ENCODE assay signal across 8 cellular contexts in genomic region chr2:19786408-19787058, GRCh38.
DNase-seq lines count a peak whose midpoint lies in the region; ATAC-seq and TF ChIP-seq lines count a peak whose summit lies in the region.

No MANE protein-coding gene starts in this region.

- intact Hi-C loops in PC-9 (cut with micrococcal nuclease; ENCODE audit: unreplicated experiment) (loop anchor here (1.0 to 5.0 kb wide), 4 partner anchors 15 to 446 kb away; no protein-coding TSS in a partner anchor), esophagus muscularis mucosa (cut with DNase I) (no loop called here)

- H2AFZ ChIP-seq in PC-9, result no peak overlapping the region; the same call in 1 of the 2 replicates

- CTCF ChIA-PET in PC-9 (lab: Charles Lee), result interaction anchor here (0.6 to 0.8 kb wide), 2 partner anchors 9 to 42 kb away, joined by 3 read pairs; no protein-coding TSS in a partner anchor

- H3K9me3 ChIP-seq in PC-9 (ENCODE audit: insufficient read depth, low read depth) (no peaks in the 10 kb centered on the region), esophagus muscularis mucosa (no peaks in the 10 kb centered on the region)

- 76% methylated on average over 5 of the region's 5 CpGs for WGBS in esophagus muscularis mucosa

- peak overlapping the region; percentile 100 for H3K27ac ChIP-seq in PC-9
- no peak overlapping the region for H3K27ac ChIP-seq in esophagus muscularis mucosa (replicated peaks in 1 of 4)

- H3K79me2 ChIP-seq in PC-9 (ENCODE audit: low read depth), result peaks cover 25% of the 10 kb centered on the region

- H4K20me1 ChIP-seq in PC-9 (ENCODE audit: insufficient read depth), result no peaks in the 10 kb centered on the region

- peak; percentile 78 for ATAC-seq in HG02759 (IDR thresholded peaks at IDR 0.05; ENCODE audit: unreplicated experiment)
- no peak for ATAC-seq in GM21381 (IDR thresholded peaks at IDR 0.05; ENCODE audit: unreplicated experiment)

- H3K36me3 ChIP-seq in PC-9 (ENCODE audit: low read depth) (no peaks in the 10 kb centered on the region), esophagus muscularis mucosa (no peaks in the 10 kb centered on the region)

- BruUV-seq in PC-9 (replicated peaks; lab: Mats Ljungman, UMichigan), result TSS peak; percentile 90

- peaks cover 39% of the 10 kb centered on the region for H3F3A ChIP-seq in PC-9 (ENCODE audit: insufficient read depth, low read depth)

- peak overlapping the region; percentile 93 for H3K4me2 ChIP-seq in PC-9

- no peak for TF ChIP-seq EP300 in esophagus muscularis mucosa (IDR thresholded peaks at IDR 0.05)

- TF ChIP-seq POLR2A in esophagus muscularis mucosa (IDR thresholded peaks at IDR 0.05; ENCODE audit: low read depth), result no peak

- peaks cover 55% of the 10 kb centered on the region for H3K4me1 ChIP-seq in PC-9 (replicated peaks; ENCODE audit: insufficient read depth)
- peaks cover 0 to 15% (median 7%) of the 10 kb centered on the region in 4 donors for H3K4me1 ChIP-seq in esophagus muscularis mucosa

- POLR2A ChIA-PET in PC-9 (lab: Charles Lee; ENCODE audit: unreplicated experiment), result interaction anchor here (0.6 to 0.8 kb wide), 2 partner anchors 60 to 169 kb away, joined by 3 to 4 read pairs; no protein-coding TSS in a partner anchor

- no peaks in the 10 kb centered on the region for H3K9me2 ChIP-seq in PC-9 (ENCODE audit: insufficient read depth)

- H3K4me3 ChIP-seq in PC-9 (0 out of 2 replicates have a peak overlapping the region, but pooled peaks have one; percentile 2), esophagus muscularis mucosa (no peak overlapping the region)

- no peak for TF ChIP-seq CTCF in PC-9 (conservative IDR thresholded peaks at IDR 0.05)
- TF ChIP-seq CTCF in esophagus muscularis mucosa (IDR thresholded peaks at IDR 0.05), result no peak

- DNase-seq in ELF-1 (ENCODE audit: low read depth, low spot score) (peak; percentile 51), PC-9 (peak; percentile 65 to 94), inferior parietal cortex (ENCODE audit: extremely low spot score) (peak; percentile 39), esophagus muscularis mucosa (ENCODE audit: extremely low spot score) (no peak), COLO829 (ENCODE audit: low spot score) (no peak)
- DNase-seq in activated CD4-positive, alpha-beta T cell treated with anti-CD3 and anti-CD28 coated beads for 4 hours, result no peak

- H3K27me3 ChIP-seq in PC-9 (ENCODE audit: insufficient read depth, low read depth), result no peaks in the 10 kb centered on the region
- H3K27me3 ChIP-seq in esophagus muscularis mucosa, result no peaks in the 10 kb centered on the region

Comparison
In these comparisons a context has a peak if more than half of its experiments do, and no peak if none do; other contexts are left out.
1. DNase-seq: peak in ELF-1 (single experiment), PC-9 (2 of 2) and inferior parietal cortex (single experiment); none in esophagus muscularis mucosa (single experiment), activated CD4-positive, alpha-beta T cell treated with anti-CD3 and anti-CD28 coated beads for 4 hours (0 of 2) and COLO829 (single experiment).